8 cellular contexts compared by ENCODE assay signal in the genomic region with DNA sequence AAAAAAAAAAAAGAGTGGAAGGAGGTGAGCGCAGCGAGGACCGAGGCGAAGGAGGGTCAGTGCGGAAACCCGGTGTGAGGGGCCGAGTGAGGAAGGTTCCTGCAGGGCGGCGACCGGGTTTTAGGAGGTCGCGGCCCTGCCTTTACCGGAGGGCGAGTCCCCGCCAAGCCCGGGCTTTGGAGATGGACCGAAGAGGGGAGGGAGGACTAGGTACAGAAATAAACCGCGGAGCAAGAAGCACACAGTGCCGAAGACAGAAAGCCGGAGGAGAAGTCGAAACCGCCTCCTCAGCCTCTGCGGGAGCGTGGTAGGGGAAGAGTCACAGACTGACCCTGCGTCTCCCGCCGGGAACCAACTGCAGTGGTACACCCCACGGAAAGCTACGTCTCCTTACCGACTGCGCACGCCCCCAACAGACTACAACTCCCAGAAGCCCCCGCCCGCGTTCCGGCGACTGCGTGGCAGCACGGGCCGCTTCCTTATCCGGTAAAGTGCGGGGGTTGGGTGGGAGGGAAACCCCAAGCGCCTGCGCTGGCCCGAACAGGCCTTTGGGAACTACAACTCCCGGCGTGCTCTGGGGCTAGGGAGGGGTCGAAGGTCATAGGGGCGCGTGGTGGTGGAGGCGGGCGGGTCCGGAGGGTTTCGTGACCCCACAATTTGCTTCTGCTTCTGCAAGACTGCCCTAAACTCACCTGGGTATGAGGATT. TPM values are rescaled to one million over a fixed set of nuclear protein-coding genes. Genes with fewer than 3 reads are reported as not detected.
DNase-seq lines count a peak whose midpoint lies in the region; ATAC-seq and TF ChIP-seq lines count a peak whose summit lies in the region.

A gene (minus strand): TSS at position 365 of the 707 bp plus-strand sequence. CDS start 380 bp downstream, outside the sequence.

- peak; percentile 90 for TF ChIP-seq POLR2A in right lobe of liver (IDR thresholded peaks at IDR 0.05)

- POLR2A ChIA-PET in CD4-positive, alpha-beta memory T cell (lab: Charles Lee; ENCODE audit: partially characterized antibody) = interaction anchor here (0.6 to 1.4 kb wide), 11 partner anchors 9 to 451 kb away, joined by 3 to 6 read pairs (median 4); a partner anchor contains a TSS
- POLR2A ChIA-PET in activated CD4-positive, alpha-beta memory T cell treated with anti-CD3 and anti-CD28 coated beads for 36 hours (lab: Charles Lee) = interaction anchor here (0.9 to 1.4 kb wide), 4 partner anchors 75 to 451 kb away, joined by 3 to 4 read pairs (median 4); a partner anchor contains a TSS

- no peaks in the 10 kb centered on the region for H3K9me3 ChIP-seq in CD4-positive, alpha-beta memory T cell (ENCODE audit: control insufficient read depth in 1 of 2, low read length in 2 of 2)
- H3K9me3 ChIP-seq in right lobe of liver = no peaks in the 10 kb centered on the region

- ATAC-seq in GM19455 (IDR thresholded peaks at IDR 0.05; ENCODE audit: unreplicated experiment) (peak; percentile 97), right lobe of liver (peak; percentile 98 to 99 (median 98))

- CTCF ChIA-PET in CD4-positive, alpha-beta memory T cell (lab: Charles Lee; ENCODE audit: partially characterized antibody) = interaction anchor here (0.9 to 1.0 kb wide), 3 partner anchors 11 to 225 kb away, joined by 3 to 8 read pairs (median 3); no protein-coding TSS in a partner anchor
- CTCF ChIA-PET in activated CD4-positive, alpha-beta memory T cell treated with anti-CD3 and anti-CD28 coated beads for 36 hours (lab: Charles Lee) = interaction anchor here (1.0 to 1.4 kb wide), 2 partner anchors 11 to 13 kb away, joined by 3 read pairs; no protein-coding TSS in a partner anchor

- H3K27ac Mint-ChIP-seq in CD4-positive, alpha-beta memory T cell = peak within 1 kb of the TSS; percentile 93 to 99 (median 96)
- H3K27ac Mint-ChIP-seq in activated CD4-positive, alpha-beta memory T cell treated with anti-CD3 and anti-CD28 coated beads for 36 hours = peak within 1 kb of the TSS; percentile 93

- H3K27me3 Mint-ChIP-seq in CD4-positive, alpha-beta memory T cell = no peaks in the 10 kb centered on the region
- no peaks in the 10 kb centered on the region for H3K27me3 Mint-ChIP-seq in activated CD4-positive, alpha-beta memory T cell treated with anti-CD3 and anti-CD28 coated beads for 36 hours

- H3K27me3 ChIP-seq in CD4-positive, alpha-beta memory T cell (ENCODE audit: insufficient read depth, low read length) = no peaks in the 10 kb centered on the region
- no peaks in the 10 kb centered on the region for H3K27me3 ChIP-seq in dorsolateral prefrontal cortex
- no peaks in the 10 kb centered on the region for H3K27me3 ChIP-seq in right lobe of liver

- H3K9me3 Mint-ChIP-seq in CD4-positive, alpha-beta memory T cell = peaks cover 0 to 2% (median 0%) of the 10 kb centered on the region in 8 donors
- H3K9me3 Mint-ChIP-seq in activated CD4-positive, alpha-beta memory T cell treated with anti-CD3 and anti-CD28 coated beads for 36 hours = peaks cover 16% of the 10 kb centered on the region

- peak; percentile 93 to 97 (median 94) for DNase-seq in CD4-positive, alpha-beta memory T cell
- peak; percentile 98 for DNase-seq in HK-2 (ENCODE audit: unreplicated experiment)
- DNase-seq in NCI-H82 treated with DMSO at 0.1 percent for 48 hours (lab: John Stamatoyannopoulos, UW; ENCODE audit: unreplicated experiment) = peak; percentile 86
- DNase-seq in activated CD4-positive, alpha-beta memory T cell treated with anti-CD3 and anti-CD28 coated beads for 36 hours = peak; percentile 98
- peak; percentile 95 to 98 (median 97) for DNase-seq in dorsolateral prefrontal cortex
- DNase-seq in right lobe of liver = peak; percentile 98 to 99 (median 99)
- DNase-seq in stimulated activated CD4-positive, alpha-beta T cell treated with anti-CD3 and anti-CD28 coated beads, Interleukin-4, amount 100 ng/mL, for 24 hours = peak; percentile 97

- H3K4me1 Mint-ChIP-seq in CD4-positive, alpha-beta memory T cell = peaks cover 22 to 41% (median 28%) of the 10 kb centered on the region in 4 donors
- H3K4me1 Mint-ChIP-seq in activated CD4-positive, alpha-beta memory T cell treated with anti-CD3 and anti-CD28 coated beads for 36 hours (ENCODE audit: low read depth) = peaks cover 30% of the 10 kb centered on the region

- TF ChIP-seq CTCF in dorsolateral prefrontal cortex (IDR thresholded peaks at IDR 0.05 in 54 of 56, conservative IDR thresholded peaks at IDR 0.05 in 2 of 56; ENCODE audit: low read depth in 1 of 56, partially characterized antibody in 56 of 56) (peak in 18 of 56 donors; percentile 5 to 43 (median 20)), right lobe of liver (IDR thresholded peaks at IDR 0.05) (no peak)

- H3K36me3 Mint-ChIP-seq in CD4-positive, alpha-beta memory T cell = peaks cover 7 to 19% of the 10 kb centered on the region in 2 donors
- peaks cover 20% of the 10 kb centered on the region for H3K36me3 Mint-ChIP-seq in activated CD4-positive, alpha-beta memory T cell treated with anti-CD3 and anti-CD28 coated beads for 36 hours

- H3K4me3 Mint-ChIP-seq in CD4-positive, alpha-beta memory T cell = peak within 1 kb of the TSS; percentile 94 to 99 (median 98)
- H3K4me3 Mint-ChIP-seq in activated CD4-positive, alpha-beta memory T cell treated with anti-CD3 and anti-CD28 coated beads for 36 hours = peak within 1 kb of the TSS; percentile 97

- H3K36me3 ChIP-seq in CD4-positive, alpha-beta memory T cell (ENCODE audit: insufficient read depth, low read length) = no peaks in the 10 kb centered on the region
- peaks cover 0 to 8% (median 0%) of the 10 kb centered on the region in 4 donors for H3K36me3 ChIP-seq in right lobe of liver

- H3K4me3 ChIP-seq in CD4-positive, alpha-beta memory T cell (ENCODE audit: low read length in 2 of 2) = peak within 1 kb of the TSS; percentile 89 to 100
- H3K4me3 ChIP-seq in dorsolateral prefrontal cortex (peak within 1 kb of the TSS; percentile 65 to 99 (median 92)), right lobe of liver (peak within 1 kb of the TSS; percentile 91 to 96 (median 91))

- under 1% methylated on average over 30 of the region's 55 CpGs for WGBS in right lobe of liver (ENCODE audit: insufficient coverage, low coverage, low lambda C conversion rate, missing lambda C conversion rate)

- peaks cover 23% of the 10 kb centered on the region for H3K4me1 ChIP-seq in CD4-positive, alpha-beta memory T cell (ENCODE audit: insufficient read depth, low read length)
- H3K4me1 ChIP-seq in right lobe of liver = peaks cover 0 to 8% (median 3%) of the 10 kb centered on the region in 4 donors

- peak within 1 kb of the TSS; percentile 75 for H3K27ac ChIP-seq in CD4-positive, alpha-beta memory T cell (ENCODE audit: low read depth, low read length)
- peak within 1 kb of the TSS in 53 of 59 donors; percentile 5 to 92 (median 72) for H3K27ac ChIP-seq in dorsolateral prefrontal cortex
- peak within 1 kb of the TSS; percentile 73 to 80 (median 80) for H3K27ac ChIP-seq in right lobe of liver

- intact Hi-C loops in CD4-positive, alpha-beta memory T cell (cut with micrococcal nuclease) = loop anchor here (1.0 to 5.0 kb wide), 7 partner anchors 77 to 452 kb away; a partner anchor contains a TSS
- intact Hi-C loops in activated CD4-positive, alpha-beta memory T cell treated with anti-CD3 and anti-CD28 coated beads for 36 hours (cut with micrococcal nuclease) = loop anchor here (1.0 to 10.0 kb wide), 10 partner anchors 40 to 451 kb away; a partner anchor contains a TSS
- intact Hi-C loops in dorsolateral prefrontal cortex (cut with DNase I) (loop anchor here (5.0 to 10.0 kb wide), 2 partner anchors 100 to 452 kb away; a partner anchor contains a TSS), right lobe of liver (cut with DNase I) (no loop called here)

RNA-seq across cellular contexts. Expression of the gene that starts here (rescaled TPM):
- total RNA-seq in CD4-positive, alpha-beta memory T cell = 10 to 100 TPM; 16.6 to 21.1 TPM
- polyA plus RNA-seq in CD4-positive, alpha-beta memory T cell = 1 to 10 TPM; 7.7 to 8.8 TPM
- 10 to 100 TPM; 10.9 to 12.0 TPM for total RNA-seq in activated CD4-positive, alpha-beta memory T cell treated with anti-CD3 and anti-CD28 coated beads for 36 hours
- total RNA-seq in dorsolateral prefrontal cortex (10 to 100 TPM; 15.0 to 36.5 (median 22.0) TPM), right lobe of liver (10 to 100 TPM in 2 of 6 experiments, 1 to 10 TPM in 4; 4.9 to 11.0 (median 7.9) TPM)

Comparison
In these comparisons a context has a peak if more than half of its experiments do, and no peak if none do; other contexts are left out.
1. Peak in every context shown above with its lines: DNase-seq, ATAC-seq, H3K4me3 ChIP-seq and H3K27ac ChIP-seq.
2. intact Hi-C loops: an anchor here in CD4-positive, alpha-beta memory T cell (1.0 to 5.0 kb wide), activated CD4-positive, alpha-beta memory T cell treated with anti-CD3 and anti-CD28 coated beads for 36 hours (1.0 to 10.0 kb wide) and dorsolateral prefrontal cortex (5.0 to 10.0 kb wide); none called in right lobe of liver.